ENCODE assay signal across 21 cellular contexts in genomic region chr9:28782630-28783029, GRCh38.
DNase-seq lines count a peak whose midpoint lies in the region; ATAC-seq and TF ChIP-seq lines count a peak whose summit lies in the region.
"Had no signal": no experiment of that assay in that cellular context is flagged by ENCODE, and none has a peak within 500 bp of the region (broad histone marks: within the 10 kb centered on the region; RNA-seq: fewer than 3 reads in every experiment).

No MANE protein-coding gene starts in this region.

- no TSS peak for BruUV-seq in mammary epithelial cell (replicated peaks; lab: Mats Ljungman, UMichigan)

- H3K27me3 ChIP-seq in mammary epithelial cell (ENCODE audit: insufficient read depth, low read length) (no peaks in the 10 kb centered on the region), kidney epithelial cell (ENCODE audit: control insufficient read depth, insufficient read depth, low read length) (no peaks in the 10 kb centered on the region)
- H3K27me3 ChIP-seq: thyroid gland had no signal

- no peak overlapping the region for H3K4me2 ChIP-seq in mammary epithelial cell (ENCODE audit: insufficient read depth, low read depth, low read length)

- CTCF ChIA-PET in mammary epithelial cell (lab: Charles Lee; ENCODE audit: low non-redundant PET): interaction anchor here (0.6 kb wide), 1 partner anchor 124 kb away, joined by 3 read pairs; no protein-coding TSS in a partner anchor

- H3K4me3 ChIP-seq in mammary epithelial cell (replicated peaks in 1 of 3; ENCODE audit: insufficient read depth in 1 of 3, low read depth in 2 of 3, low read length in 3 of 3) (no peak overlapping the region), kidney epithelial cell (ENCODE audit: low read depth, low read length) (no peak overlapping the region)
- H3K4me3 ChIP-seq: thyroid gland had no signal

- 0% methylated on average over 1 of the region's 1 CpG for WGBS in mammary epithelial cell (ENCODE audit: low coverage, missing lambda C conversion rate)

- no peak overlapping the region for H3K9ac ChIP-seq in mammary epithelial cell (ENCODE audit: insufficient read depth, low read length)

- TF ChIP-seq CTCF in mammary epithelial cell (conservative IDR thresholded peaks at IDR 0.05 in 1 of 2, IDR thresholded peaks at IDR 0.05 in 1 of 2; ENCODE audit: extremely low read depth in 1 of 2, insufficient read depth in 1 of 2, low read depth in 1 of 2, low read length in 2 of 2) (no peak), kidney epithelial cell (IDR thresholded peaks at IDR 0.05; ENCODE audit: insufficient read depth, low read length, poor library complexity, severe bottlenecking) (no peak)

- DNase-seq in Caki2 (ENCODE audit: low read depth): peak; percentile 37
- DNase-seq in mammary epithelial cell: peak; percentile 92
- DNase-seq in kidney epithelial cell (ENCODE audit: low read depth): peak; percentile 61
- no peak for DNase-seq in activated CD8-positive, alpha-beta memory T cell treated with anti-CD3 and anti-CD28 coated beads for 24 hours
- DNase-seq in left colon: no peak
- DNase-seq: activated CD4-positive, alpha-beta T cell treated with anti-CD3 and anti-CD28 coated beads, Interleukin-2, amount 50 U/mL, for 4 hours; activated T-cell treated with anti-CD3 and anti-CD28 coated beads for 4 hours; amniotic stem cell; caudate nucleus; HCEC 1CT; IMR-90; naive B cell; NCI-H1092 treated with DMSO at 0.1 percent for 48 hours; NCI-H524; right cardiac atrium; SHP77 treated with DMSO at 0.1 percent for 48 hours; T-helper 17 cell; thyroid gland had no signal

- peaks cover 26% of the 10 kb centered on the region for H3K4me1 ChIP-seq in mammary epithelial cell (ENCODE audit: insufficient read depth, low read length)

- H4K20me1 ChIP-seq in mammary epithelial cell (ENCODE audit: insufficient read depth, low read length): no peaks in the 10 kb centered on the region

- intact Hi-C loops in mammary epithelial cell (cut with micrococcal nuclease) (no loop called here), left colon (cut with DNase I, micrococcal nuclease) (no loop called here)

- H3K79me2 ChIP-seq in mammary epithelial cell (ENCODE audit: insufficient read depth, low read length): no peaks in the 10 kb centered on the region

- H2AFZ ChIP-seq in mammary epithelial cell (ENCODE audit: low read depth, low read length): peak overlapping the region; percentile 54

- H3K27ac ChIP-seq in mammary epithelial cell (ENCODE audit: insufficient read depth, low read depth, low read length): peak overlapping the region; percentile 63
- H3K27ac ChIP-seq: thyroid gland had no signal

- TF ChIP-seq EP300 in Ishikawa (IDR thresholded peaks at IDR 0.05; ENCODE audit: borderline replicate concordance): no peak

- no peaks in the 10 kb centered on the region for H3K9me3 ChIP-seq in mammary epithelial cell (replicated peaks; ENCODE audit: insufficient read depth, low read length)
- H3K9me3 ChIP-seq: thyroid gland had no signal

- in situ Hi-C loops in Caki2 (cut with HindIII; ENCODE audit: low pct_unique_long_range_greater_than_20kb, low sequenced_read_pairs): no loop called here
- in situ Hi-C loops in mammary epithelial cell (cut with MboI; ENCODE audit: low sequenced_read_pairs in 2 of 2): no loop called here

- ATAC-seq in HG02884 (IDR thresholded peaks at IDR 0.05; ENCODE audit: unreplicated experiment) (no peak), left colon (no peak)
- ATAC-seq: right cardiac atrium; stimulated activated effector memory CD8-positive, alpha-beta T cell treated with anti-CD3 and anti-CD28 coated beads, Interleukin-12 subunit alpha, Interleukin-12 subunit beta, amount 100 ng/mL, for 72 hours; T-helper 17 cell had no signal

- dilution Hi-C loops in mammary epithelial cell (cut with HindIII; ENCODE audit: low sequenced_read_pairs): no loop called here

- no peaks in the 10 kb centered on the region for H3K36me3 ChIP-seq in mammary epithelial cell (ENCODE audit: insufficient read depth, low read length)
- no peaks in the 10 kb centered on the region for H3K36me3 ChIP-seq in kidney epithelial cell (ENCODE audit: control insufficient read depth, insufficient read depth, low read length)
- H3K36me3 ChIP-seq: thyroid gland had no signal

- TF ChIP-seq RAD21 in Ishikawa (IDR thresholded peaks at IDR 0.05; ENCODE audit: low read depth): no peak

TF ChIP-seq in Ishikawa, 13 proteins besides CTCF, POLR2A, EP300 and RAD21:
- no peak for TF ChIP-seq TCF12 (IDR thresholded peaks at IDR 0.05; ENCODE audit: low read depth)
- TF ChIP-seq YY1 (IDR thresholded peaks at IDR 0.05; ENCODE audit: low read depth): 0 out of 2 replicates have a peak, but pooled peaks have one; percentile 21
- peak; percentile 97 for TF ChIP-seq CEBPB (IDR thresholded peaks at IDR 0.05)
- TF ChIP-seq, protein P1, sequence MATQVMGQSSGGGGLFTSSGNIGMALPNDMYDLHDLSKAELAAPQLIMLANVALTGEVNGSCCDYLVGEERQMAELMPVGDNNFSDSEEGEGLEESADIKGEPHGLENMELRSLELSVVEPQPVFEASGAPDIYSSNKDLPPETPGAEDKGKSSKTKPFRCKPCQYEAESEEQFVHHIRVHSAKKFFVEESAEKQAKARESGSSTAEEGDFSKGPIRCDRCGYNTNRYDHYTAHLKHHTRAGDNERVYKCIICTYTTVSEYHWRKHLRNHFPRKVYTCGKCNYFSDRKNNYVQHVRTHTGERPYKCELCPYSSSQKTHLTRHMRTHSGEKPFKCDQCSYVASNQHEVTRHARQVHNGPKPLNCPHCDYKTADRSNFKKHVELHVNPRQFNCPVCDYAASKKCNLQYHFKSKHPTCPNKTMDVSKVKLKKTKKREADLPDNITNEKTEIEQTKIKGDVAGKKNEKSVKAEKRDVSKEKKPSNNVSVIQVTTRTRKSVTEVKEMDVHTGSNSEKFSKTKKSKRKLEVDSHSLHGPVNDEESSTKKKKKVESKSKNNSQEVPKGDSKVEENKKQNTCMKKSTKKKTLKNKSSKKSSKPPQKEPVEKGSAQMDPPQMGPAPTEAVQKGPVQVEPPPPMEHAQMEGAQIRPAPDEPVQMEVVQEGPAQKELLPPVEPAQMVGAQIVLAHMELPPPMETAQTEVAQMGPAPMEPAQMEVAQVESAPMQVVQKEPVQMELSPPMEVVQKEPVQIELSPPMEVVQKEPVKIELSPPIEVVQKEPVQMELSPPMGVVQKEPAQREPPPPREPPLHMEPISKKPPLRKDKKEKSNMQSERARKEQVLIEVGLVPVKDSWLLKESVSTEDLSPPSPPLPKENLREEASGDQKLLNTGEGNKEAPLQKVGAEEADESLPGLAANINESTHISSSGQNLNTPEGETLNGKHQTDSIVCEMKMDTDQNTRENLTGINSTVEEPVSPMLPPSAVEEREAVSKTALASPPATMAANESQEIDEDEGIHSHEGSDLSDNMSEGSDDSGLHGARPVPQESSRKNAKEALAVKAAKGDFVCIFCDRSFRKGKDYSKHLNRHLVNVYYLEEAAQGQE (IDR thresholded peaks at IDR 0.05; ENCODE audit: low read depth): no peak

Comparison
In these comparisons a context has a peak if more than half of its experiments do, and no peak if none do; other contexts are left out.
1. DNase-seq: peak in Caki2 (single experiment), mammary epithelial cell (single experiment) and kidney epithelial cell (single experiment); none in activated CD8-positive, alpha-beta memory T cell treated with anti-CD3 and anti-CD28 coated beads for 24 hours (single experiment) and left colon (0 of 2).